In genomic region chr4:182325848-182326255, GRCh38 we compare ENCODE assay signal across 24 cellular contexts.
DNase-seq lines count a peak whose midpoint lies in the region; ATAC-seq and TF ChIP-seq lines count a peak whose summit lies in the region.
"Had no signal": no experiment of that assay in that cellular context is flagged by ENCODE, and none has a peak within 500 bp of the region (broad histone marks: within the 10 kb centered on the region; RNA-seq: fewer than 3 reads in every experiment).

No MANE protein-coding gene starts in this region.

- WGBS in psoas muscle, 3 donors = 67 to 72% (median 72%) methylated on average over 16 of the region's 16 CpGs

- H3K27me3 ChIP-seq in psoas muscle (ENCODE audit: insufficient read depth in 3 of 3, low read length in 2 of 3) = no peaks in the 10 kb centered on the region

- DNase-seq in Right ventricle myocardium inferior (ENCODE audit: missing footprints) = no peak
- no peak for DNase-seq in cardiac septum (ENCODE audit: low spot score)
- peak; percentile 20 for DNase-seq in myocyte (ENCODE audit: low read depth)
- no peak for DNase-seq in psoas muscle
- DNase-seq in C1 segment of cervical spinal cord (lab: John Stamatoyannopoulos, UW) = no peak
- no peak for DNase-seq in stimulated activated CD4-positive, alpha-beta T cell treated with anti-CD3 and anti-CD28 coated beads, Interleukin-2, amount 100 ng/mL, for 24 hours
- DNase-seq: 8988T; AML-193; Calu3; CD8-positive, alpha-beta memory T cell; DMS153; GM23248; Kasumi-1; NCI-H1417 treated with DMSO at 0.1 percent for 48 hours; NCI-H187 treated with DMSO at 0.1 percent for 48 hours; NCI-H2107; NCI-H446 treated with DMSO at 0.1 percent for 48 hours; NCI-H69; PC-9; RPMI8226; SIG-M5 had no signal

- no peak overlapping the region for H3K4me3 ChIP-seq in psoas muscle
- H3K4me3 ChIP-seq: GM23248, HAP-1, PC-9 had no signal

- no peak overlapping the region for H3K27ac ChIP-seq in psoas muscle
- H3K27ac ChIP-seq: C4-2B, GM23248, PC-9 had no signal

- no peaks in the 10 kb centered on the region for H3K9me3 ChIP-seq in psoas muscle
- H3K9me3 ChIP-seq: HAP-1 had no signal

- no peak for TF ChIP-seq CTCF in psoas muscle (IDR thresholded peaks at IDR 0.05)

- ATAC-seq in Right ventricle myocardium inferior (peak; percentile 97), psoas muscle (peak; percentile 58 to 77 (median 70)), GM21515 (IDR thresholded peaks at IDR 0.05; ENCODE audit: unreplicated experiment) (no peak)

- no peaks in the 10 kb centered on the region for H3K4me1 ChIP-seq in psoas muscle

- H3K36me3 ChIP-seq in psoas muscle (ENCODE audit: insufficient read depth in 1 of 2, low read depth in 1 of 2) = no peaks in the 10 kb centered on the region
- H3K36me3 ChIP-seq: HAP-1 had no signal

- intact Hi-C loops in Right ventricle myocardium inferior (cut with DNase I) = no loop called here
- intact Hi-C loops in cardiac septum (cut with DNase I) = no loop called here
- intact Hi-C loops in psoas muscle (cut with DNase I) = no loop called here
